1 cellular context compared by ENCODE assay signal in genomic region chr6:36609582-36609981, GRCh38.
TF ChIP-seq lines count a peak whose summit lies in the region.

No MANE protein-coding gene starts in this region.

TF ChIP-seq in HepG2, 621 proteins besides CTCF, POLR2A, EP300 and RAD21 (continued from another document):
- TF ChIP-seq ZBTB33 (CRISPR knock-in tag; IDR thresholded peaks at IDR 0.05) (no peak), AKNA (CRISPR knock-in tag; IDR thresholded peaks at IDR 0.05; ENCODE audit: borderline replicate concordance) (no peak), ZNF678 (CRISPR knock-in tag; IDR thresholded peaks at IDR 0.05) (no peak), ZNF205 (CRISPR knock-in tag; IDR thresholded peaks at IDR 0.05) (no peak), PLSCR1 (CRISPR knock-in tag; IDR thresholded peaks at IDR 0.05; ENCODE audit: borderline replicate concordance) (no peak), ZNF615 (CRISPR knock-in tag; IDR thresholded peaks at IDR 0.05; ENCODE audit: borderline replicate concordance) (no peak), HDAC2 (CRISPR knock-in tag; IDR thresholded peaks at IDR 0.05) (no peak), ZNF800 (CRISPR knock-in tag; IDR thresholded peaks at IDR 0.05) (no peak), ZSCAN29 (CRISPR knock-in tag; conservative IDR thresholded peaks at IDR 0.05) (0 out of 2 replicates have a peak, but pooled peaks have one; percentile 11), MAX (IDR thresholded peaks at IDR 0.05) (no peak), NCOA5 (CRISPR knock-in tag; IDR thresholded peaks at IDR 0.05) (no peak), ZNF552 (CRISPR knock-in tag; IDR thresholded peaks at IDR 0.05; ENCODE audit: borderline replicate concordance) (no peak), REL (CRISPR knock-in tag; conservative IDR thresholded peaks at IDR 0.05) (0 out of 2 replicates have a peak, but pooled peaks have one; percentile 63), MBD4 (IDR thresholded peaks at IDR 0.05; ENCODE audit: borderline replicate concordance, low read length) (0 out of 2 replicates have a peak, but pooled peaks have one; percentile 18), MXI1 (IDR thresholded peaks at IDR 0.05; ENCODE audit: borderline replicate concordance, low read depth, low read length) (no peak), UBTF (CRISPR knock-in tag; IDR thresholded peaks at IDR 0.05) (0 out of 2 replicates have a peak, but pooled peaks have one; percentile 10), POLR2AphosphoS5 (IDR thresholded peaks at IDR 0.05; ENCODE audit: low read depth, low read length) (no peak), MED8 (CRISPR knock-in tag; IDR thresholded peaks at IDR 0.05; ENCODE audit: insufficient replicate concordance) (no peak), POLR2G (IDR thresholded peaks at IDR 0.05; ENCODE audit: low read depth, low read length) (peak; percentile 51), PHF21A (CRISPR knock-in tag; IDR thresholded peaks at IDR 0.05) (peak; percentile 16; the same call in 1 of the 2 replicates), ZNF891 (CRISPR knock-in tag; IDR thresholded peaks at IDR 0.05) (no peak)
